9 cellular contexts compared by ENCODE assay signal in genomic region chr1:155309423-155310021, GRCh38. TPM values are rescaled to one million over a fixed set of nuclear protein-coding genes. Genes with fewer than 3 reads are reported as not detected.
A peak's percentile ranks its signal among the peaks of the same experiment; 100 is the strongest.
DNase-seq lines count a peak whose midpoint lies in the region; ATAC-seq and TF ChIP-seq lines count a peak whose summit lies in the region.
"Had no signal": no experiment of that assay in that cellular context is flagged by ENCODE, and none has a peak within 500 bp of the region (broad histone marks: within the 10 kb centered on the region; RNA-seq: fewer than 3 reads in every experiment).

No MANE protein-coding gene starts in this region.

- peak; percentile 11 for TF ChIP-seq CTCF in SU-DHL-6 (IDR thresholded peaks at IDR 0.05; ENCODE audit: insufficient read depth, low read length, poor library complexity, severe bottlenecking)
- TF ChIP-seq CTCF in osteoblast (IDR thresholded peaks at IDR 0.05; ENCODE audit: extremely low read depth, low read depth, low read length), result no peak

- H3F3A ChIP-seq in SU-DHL-6 (ENCODE audit: insufficient read depth), result peaks cover 13% of the 10 kb centered on the region

- H3K9me3 ChIP-seq in SU-DHL-6 (ENCODE audit: insufficient read depth, low read length) (no peaks in the 10 kb centered on the region), osteoblast (ENCODE audit: low read depth, low read length) (no peaks in the 10 kb centered on the region)

- H3K36me3 ChIP-seq in SU-DHL-6 (ENCODE audit: low read length) (peaks cover 8% of the 10 kb centered on the region; the same call in 1 of the 2 replicates), osteoblast (ENCODE audit: insufficient read depth, low read length) (peaks cover 22% of the 10 kb centered on the region)

- ATAC-seq in GM21528 (IDR thresholded peaks at IDR 0.05; ENCODE audit: low FRiP score, unreplicated experiment), result no peak
- no peak for ATAC-seq in HG03135 (IDR thresholded peaks at IDR 0.05; ENCODE audit: unreplicated experiment)

- H2AFZ ChIP-seq in SU-DHL-6 (ENCODE audit: low read depth, low read length, severe bottlenecking) (no peak overlapping the region), osteoblast (ENCODE audit: low read length) (peak overlapping the region; percentile 90)

- H3K27ac ChIP-seq in SU-DHL-6 (ENCODE audit: low read depth, low read length), result peak overlapping the region; percentile 88
- H3K27ac ChIP-seq in osteoblast (ENCODE audit: low read depth, low read length), result peak overlapping the region; percentile 87

- H3K79me2 ChIP-seq in SU-DHL-6 (ENCODE audit: insufficient read depth, low read length) (peaks cover 44% of the 10 kb centered on the region), osteoblast (ENCODE audit: insufficient read depth, low read length) (peaks cover 44% of the 10 kb centered on the region)

- H4K20me1 ChIP-seq in SU-DHL-6 (ENCODE audit: low read depth, low read length), result 0 out of 2 replicates have a peak, but pooled peaks cover 5% of the 10 kb centered on the region
- no peaks in the 10 kb centered on the region for H4K20me1 ChIP-seq in osteoblast (ENCODE audit: insufficient read depth, low read length)

- DNase-seq in NCI-H82 (lab: John Stamatoyannopoulos, UW) (peak; percentile 59), NCI-H82 treated with DMSO at 0.1 percent for 48 hours (lab: John Stamatoyannopoulos, UW; ENCODE audit: unreplicated experiment) (no peak), fibroblast of gingiva (ENCODE audit: low read depth) (peak; percentile 10), osteoblast (ENCODE audit: insufficient read length, low spot score, missing footprints) (peak; percentile 72)
- no peak for DNase-seq in stimulated activated naive CD4-positive, alpha-beta T cell treated with Interleukin-2 at 50 U/mL for 16 hours (lab: John Stamatoyannopoulos, UW)

- H3K27me3 ChIP-seq in SU-DHL-6 (ENCODE audit: low read length) (no peaks in the 10 kb centered on the region), osteoblast (ENCODE audit: insufficient read depth, low read length) (no peaks in the 10 kb centered on the region)

- H3K4me2 ChIP-seq in SU-DHL-6 (ENCODE audit: low read depth, low read length, poor library complexity, severe bottlenecking), result peak overlapping the region; percentile 85
- peak overlapping the region; percentile 99 for H3K4me2 ChIP-seq in osteoblast (ENCODE audit: insufficient read depth, low read length)

- peak overlapping the region; percentile 98 for H3K9ac ChIP-seq in SU-DHL-6 (ENCODE audit: low read length)

- no peaks in the 10 kb centered on the region for H3K9me2 ChIP-seq in SU-DHL-6 (replicated peaks; ENCODE audit: insufficient read depth, low read length)

- H3K4me1 ChIP-seq in osteoblast (ENCODE audit: insufficient read depth, low read length), result peaks cover 37% of the 10 kb centered on the region

- H3K4me3 ChIP-seq in SU-DHL-6 (ENCODE audit: insufficient read depth, low read length, poor library complexity, severe bottlenecking) (peak overlapping the region; percentile 93), osteoblast (ENCODE audit: insufficient read depth, low read length) (peak overlapping the region; percentile 99)

RNA-seq across cellular contexts. Expression of gene FDPS, which starts 0.9 kb away (rescaled TPM):
- total RNA-seq in osteoblast, result 191 and 216 TPM in 2 replicates

RNA-seq across cellular contexts. Expression of gene PKLR, which starts 8.3 kb away (rescaled TPM):
- total RNA-seq in osteoblast, result not detected in 2 replicates
- total RNA-seq: glomerular endothelial cell had no signal

RNA-seq across cellular contexts. Expression of gene RUSC1, which starts 11.2 kb away (rescaled TPM):
- 15.6 and 16.5 TPM in 2 replicates for total RNA-seq in osteoblast

RNA-seq across cellular contexts. Expression of gene HCN3, which starts 32.3 kb away (rescaled TPM):
- 2.5 and 2.9 TPM in 2 replicates for total RNA-seq in osteoblast

RNA-seq across cellular contexts. Expression of gene CLK2, which starts 36.2 kb away (rescaled TPM):
- total RNA-seq in osteoblast, result 17.4 and 19.7 TPM in 2 replicates

Comparison
In these comparisons a context has a peak if more than half of its experiments do, and no peak if none do; other contexts are left out.
1. DNase-seq: peak in NCI-H82 (single experiment), fibroblast of gingiva (single experiment) and osteoblast (single experiment); none in NCI-H82 treated with DMSO at 0.1 percent for 48 hours (single experiment) and stimulated activated naive CD4-positive, alpha-beta T cell treated with Interleukin-2 at 50 U/mL for 16 hours (single experiment).